21 cellular contexts compared by ENCODE assay signal in genomic region chr2:10915731-10916331, GRCh38. TPM values are rescaled to one million over a fixed set of nuclear protein-coding genes. Genes with fewer than 3 reads are reported as not detected.
"Had no signal": no experiment of that assay in that cellular context is flagged by ENCODE, and none has a peak within 500 bp of the region (broad histone marks: within the 10 kb centered on the region; RNA-seq: fewer than 3 reads in every experiment).

No MANE protein-coding gene starts in this region.

- H3K9me3 Mint-ChIP-seq: central memory CD8-positive, alpha-beta T cell; dendritic cell treated with granulocyte-macrophage colony-stimulating factor and Interleukin-4, amounts not matched to agents 40 ng/mL and 50 ng/mL, for 4 days; immature natural killer cell; neural crest cell; stimulated activated memory B cell treated with anti-CD40 and anti-IgM and Interleukin-4, amounts not matched to agents 10 μg/mL and 1 μg/mL and 100 μg/mL, for 72 hours; T-helper 2 cell treated with Interferon-gamma antibody and Interleukin-4, amounts not matched to agents 5 μg/mL and 100 μg/mL, for 36 hours had no signal

- H3K4me3 ChIP-seq: SJSA1 had no signal

- H3K27ac Mint-ChIP-seq: activated CD8-positive, alpha-beta memory T cell treated with anti-CD3 and anti-CD28 coated beads, Interleukin-2, amount 10 ng/mL, durations not matched to agents 7 days and 5 days; dendritic cell treated with granulocyte-macrophage colony-stimulating factor and Interleukin-4, amounts not matched to agents 40 ng/mL and 50 ng/mL, for 4 days; immature natural killer cell; stimulated activated memory B cell treated with anti-CD40 and anti-IgM and Interleukin-4, amounts not matched to agents 10 μg/mL and 1 μg/mL and 100 μg/mL, for 72 hours; T-helper 2 cell treated with Interferon-gamma antibody and Interleukin-4, amounts not matched to agents 5 μg/mL and 100 μg/mL, for 36 hours had no signal

- H3K4me3 Mint-ChIP-seq: activated CD8-positive, alpha-beta memory T cell treated with anti-CD3 and anti-CD28 coated beads, Interleukin-2, amount 10 ng/mL, durations not matched to agents 7 days and 5 days; central memory CD8-positive, alpha-beta T cell; dendritic cell treated with granulocyte-macrophage colony-stimulating factor and Interleukin-4, amounts not matched to agents 40 ng/mL and 50 ng/mL, for 4 days; immature natural killer cell; neural crest cell; stimulated activated memory B cell treated with anti-CD40 and anti-IgM and Interleukin-4, amounts not matched to agents 10 μg/mL and 1 μg/mL and 100 μg/mL, for 72 hours; T-helper 2 cell treated with Interferon-gamma antibody and Interleukin-4, amounts not matched to agents 5 μg/mL and 100 μg/mL, for 36 hours had no signal

- H3K36me3 ChIP-seq: SJSA1 had no signal

- ATAC-seq: activated CD4-positive, CD25-positive, alpha-beta regulatory T cell treated with anti-CD3 and anti-CD28 coated beads, Interleukin-2, amount 50 U/mL, for 24 hours; activated CD8-positive, alpha-beta memory T cell treated with anti-CD3 and anti-CD28 coated beads, Interleukin-2, amount 10 ng/mL, durations not matched to agents 7 days and 5 days; esophagus mucosa; left colon; stimulated activated memory B cell treated with anti-CD40 and anti-IgM and Interleukin-4, amounts not matched to agents 10 μg/mL and 1 μg/mL and 100 μg/mL, for 72 hours had no signal

- H3K27ac ChIP-seq: parathyroid adenoma, SJSA1 had no signal

- DNase-seq: activated CD4-positive, alpha-beta T cell treated with anti-CD3 and anti-CD28 coated beads, Interleukin-2, amount 50 U/mL, for 4 hours; activated CD8-positive, alpha-beta memory T cell treated with anti-CD3 and anti-CD28 coated beads, Interleukin-2, amount 10 ng/mL, durations not matched to agents 7 days and 5 days; activated T-cell treated with anti-CD3 and anti-CD28 coated beads, Interleukin-2, amount 50 U/mL, for 48 hours; glutamatergic neuron; immature natural killer cell; left colon; retina; small intestine; substantia nigra; SW 1271; trophoblast cell had no signal

- H3K36me3 Mint-ChIP-seq: activated CD8-positive, alpha-beta memory T cell treated with anti-CD3 and anti-CD28 coated beads, Interleukin-2, amount 10 ng/mL, durations not matched to agents 7 days and 5 days; immature natural killer cell; stimulated activated memory B cell treated with anti-CD40 and anti-IgM and Interleukin-4, amounts not matched to agents 10 μg/mL and 1 μg/mL and 100 μg/mL, for 72 hours had no signal

- H3K4me1 ChIP-seq: parathyroid adenoma had no signal

- H3K4me1 Mint-ChIP-seq: central memory CD8-positive, alpha-beta T cell; immature natural killer cell had no signal

RNA-seq across cellular contexts. Expression of gene KCNF1, which starts 4.1 kb away (rescaled TPM):
- total RNA-seq: activated CD8-positive, alpha-beta memory T cell treated with anti-CD3 and anti-CD28 coated beads, Interleukin-2, amount 10 ng/mL, durations not matched to agents 7 days and 5 days; esophagus mucosa; fibroblast of villous mesenchyme had no signal
